Comparison of ENCODE assay signal across 16 cellular contexts in genomic region chr19:42272989-42273406, GRCh38. TPM values are rescaled to one million over a fixed set of nuclear protein-coding genes. Genes with fewer than 3 reads are reported as not detected.
"Had no signal": no experiment of that assay in that cellular context is flagged by ENCODE, and none has a peak within 500 bp of the region (broad histone marks: within the 10 kb centered on the region; RNA-seq: fewer than 3 reads in every experiment).

No MANE protein-coding gene starts in this region.

- H3K27ac ChIP-seq: left ventricle myocardium inferior, neural progenitor cell, pancreas, thyroid gland had no signal

- DNase-seq: activated CD4-positive, alpha-beta T cell treated with anti-CD3 and anti-CD28 coated beads, Interleukin-2, amount 50 U/mL, for 4 hours; activated T-cell treated with anti-CD3 and anti-CD28 coated beads for 4 hours; amygdala; left ventricle myocardium inferior; naive thymus-derived CD4-positive, alpha-beta T cell; SK-N-SH; stimulated activated naive B cell treated with anti-CD40 and anti-IgM and Interleukin-4, amounts not matched to agents 10 μg/mL and 1 μg/mL and 100 μg/mL, for 72 hours; thyroid gland had no signal

- H3K4me3 ChIP-seq: left ventricle myocardium inferior, neural progenitor cell, pancreas, thyroid gland had no signal

- H3K36me3 ChIP-seq: neural progenitor cell had no signal

- H3K27me3 ChIP-seq: neural progenitor cell, pancreas, thyroid gland had no signal

- H3K9me3 ChIP-seq: left ventricle myocardium inferior, pancreas, SK-N-SH, thyroid gland had no signal

- ATAC-seq: naive thymus-derived CD4-positive, alpha-beta T cell; pancreas; sciatic nerve; stimulated activated naive B cell treated with anti-CD40 and anti-IgM and Interleukin-4, amounts not matched to agents 10 μg/mL and 1 μg/mL and 100 μg/mL, for 72 hours had no signal

- H3K4me3 Mint-ChIP-seq: activated naive CD8-positive, alpha-beta T cell; memory B cell; stimulated activated naive B cell treated with anti-CD40 and anti-IgM and Interleukin-4, amounts not matched to agents 10 μg/mL and 1 μg/mL and 100 μg/mL, for 72 hours; T-helper 2 cell treated with Interferon-gamma antibody and Interleukin-4, amounts not matched to agents 5 μg/mL and 100 μg/mL, for 36 hours had no signal

- H3K27me3 Mint-ChIP-seq: activated naive CD8-positive, alpha-beta T cell; memory B cell; naive thymus-derived CD4-positive, alpha-beta T cell; stimulated activated naive B cell treated with anti-CD40 and anti-IgM and Interleukin-4, amounts not matched to agents 10 μg/mL and 1 μg/mL and 100 μg/mL, for 72 hours had no signal

- H3K9me3 Mint-ChIP-seq: activated T-helper 2 cell treated with anti-CD3 and anti-CD28 coated beads, Interferon-gamma antibody, Interleukin-2, Interleukin-4, amounts not matched to agents 10 μg/mL and 5 μg/mL and 100 μg/mL, durations not matched to agents 14 hours and 24 hours and 36 hours; memory B cell; naive thymus-derived CD4-positive, alpha-beta T cell; neural progenitor cell; stimulated activated naive B cell treated with anti-CD40 and anti-IgM and Interleukin-4, amounts not matched to agents 10 μg/mL and 1 μg/mL and 100 μg/mL, for 72 hours; T-helper 2 cell treated with Interferon-gamma antibody and Interleukin-4, amounts not matched to agents 5 μg/mL and 100 μg/mL, for 36 hours had no signal

- H3K27ac Mint-ChIP-seq: activated naive CD8-positive, alpha-beta T cell; activated T-helper 2 cell treated with anti-CD3 and anti-CD28 coated beads, Interferon-gamma antibody, Interleukin-2, Interleukin-4, amounts not matched to agents 10 μg/mL and 5 μg/mL and 100 μg/mL, durations not matched to agents 14 hours and 24 hours and 36 hours; memory B cell; naive thymus-derived CD4-positive, alpha-beta T cell; neural progenitor cell; stimulated activated naive B cell treated with anti-CD40 and anti-IgM and Interleukin-4, amounts not matched to agents 10 μg/mL and 1 μg/mL and 100 μg/mL, for 72 hours; T-helper 2 cell treated with Interferon-gamma antibody and Interleukin-4, amounts not matched to agents 5 μg/mL and 100 μg/mL, for 36 hours had no signal

RNA-seq across cellular contexts. Expression of gene PRR19, which starts 28.9 kb away (rescaled TPM):
- total RNA-seq: left ventricle myocardium inferior, urinary bladder had no signal
